8 cellular contexts compared by ENCODE assay signal in genomic region chr9:6055213-6055612, GRCh38. TPM values are rescaled to one million over a fixed set of nuclear protein-coding genes. Genes with fewer than 3 reads are reported as not detected.
DNase-seq lines count a peak whose midpoint lies in the region; ATAC-seq and TF ChIP-seq lines count a peak whose summit lies in the region.

No MANE protein-coding gene starts in this region.

- DNase-seq in stimulated activated CD4-positive, alpha-beta T cell treated with anti-CD3 and anti-CD28 coated beads, Interleukin-15, amount 100 ng/mL, for 24 hours, result peak; percentile 43
- DNase-seq in stimulated activated CD4-positive, alpha-beta T cell treated with anti-CD3 and anti-CD28 coated beads, Interleukin-4, amount 100 ng/mL, for 1 hour, result no peak
- peak; percentile 33 for DNase-seq in NCI-H2107 (lab: John Stamatoyannopoulos, UW)
- peak; percentile 97 for DNase-seq in fibroblast of villous mesenchyme (ENCODE audit: low read depth)
- no peak for DNase-seq in osteoblast (ENCODE audit: insufficient read length, low spot score, missing footprints)
- DNase-seq in GM19240 (ENCODE audit: insufficient read length, low spot score), result no peak

- H3K9me3 ChIP-seq in osteoblast (ENCODE audit: low read depth, low read length), result no peaks in the 10 kb centered on the region

- H4K20me1 ChIP-seq in osteoblast (ENCODE audit: insufficient read depth, low read length), result no peaks in the 10 kb centered on the region

- H3K4me3 ChIP-seq in fibroblast of villous mesenchyme (ENCODE audit: low read depth, low read length), result no peak overlapping the region
- H3K4me3 ChIP-seq in osteoblast (ENCODE audit: insufficient read depth, low read length), result no peak overlapping the region

- H3K27ac ChIP-seq in VCaP (no peak overlapping the region), osteoblast (ENCODE audit: low read depth, low read length) (no peak overlapping the region)

- no peak overlapping the region for H3K4me2 ChIP-seq in osteoblast (ENCODE audit: insufficient read depth, low read length)

- no peaks in the 10 kb centered on the region for H3K79me2 ChIP-seq in osteoblast (ENCODE audit: insufficient read depth, low read length)

- peaks cover 3% of the 10 kb centered on the region for H3K27me3 ChIP-seq in osteoblast (ENCODE audit: insufficient read depth, low read length)

- no peaks in the 10 kb centered on the region for H3K4me1 ChIP-seq in osteoblast (ENCODE audit: insufficient read depth, low read length)

- H3K36me3 ChIP-seq in osteoblast (ENCODE audit: insufficient read depth, low read length), result no peaks in the 10 kb centered on the region

- TF ChIP-seq CTCF in VCaP (conservative IDR thresholded peaks at IDR 0.05) (peak; percentile 76), fibroblast of villous mesenchyme (IDR thresholded peaks at IDR 0.05; ENCODE audit: insufficient read depth, low read depth, low read length) (peak; percentile 68), osteoblast (IDR thresholded peaks at IDR 0.05; ENCODE audit: extremely low read depth, low read depth, low read length) (peak; percentile 64)

- no peak overlapping the region for H2AFZ ChIP-seq in osteoblast (ENCODE audit: low read length)

- peak; percentile 41 for ATAC-seq in HG02870 (IDR thresholded peaks at IDR 0.05; ENCODE audit: unreplicated experiment)

RNA-seq across cellular contexts. Expression of gene RANBP6, which starts 39.8 kb away (rescaled TPM):
- total RNA-seq in fibroblast of villous mesenchyme, result 29.0 and 45.3 TPM in 2 replicates
- total RNA-seq in osteoblast, result 19.7 and 19.9 TPM in 2 replicates

Comparison
In these comparisons a context has a peak if more than half of its experiments do, and no peak if none do; other contexts are left out.
1. DNase-seq: peak in stimulated activated CD4-positive, alpha-beta T cell treated with anti-CD3 and anti-CD28 coated beads, Interleukin-15, amount 100 ng/mL, for 24 hours (single experiment), NCI-H2107 (single experiment) and fibroblast of villous mesenchyme (single experiment); none in stimulated activated CD4-positive, alpha-beta T cell treated with anti-CD3 and anti-CD28 coated beads, Interleukin-4, amount 100 ng/mL, for 1 hour (single experiment), osteoblast (single experiment) and GM19240 (single experiment).
2. Peak in every context shown above with its lines, with median percentiles within 50 percentile points of each other: CTCF ChIP-seq.